ENCODE assay signal across 12 cellular contexts in the genomic region with DNA sequence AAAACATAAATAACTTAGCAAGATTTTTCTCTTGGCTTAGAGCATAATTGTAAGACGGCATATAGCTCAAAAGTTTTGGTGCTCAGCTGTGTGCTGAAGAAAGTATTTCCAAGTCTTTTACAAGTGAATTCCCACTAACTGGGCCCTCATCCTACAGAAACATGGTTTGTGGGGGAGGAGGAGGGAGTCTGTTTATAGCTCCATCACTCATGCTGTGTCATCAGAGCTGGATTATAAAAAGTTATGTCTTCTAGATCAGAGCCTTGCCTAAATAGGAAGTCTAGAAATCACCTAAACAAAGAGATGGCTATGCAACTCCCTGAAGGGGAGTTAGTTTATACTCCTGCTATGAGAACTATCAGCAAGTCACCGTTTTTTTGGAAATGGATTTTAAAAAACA.
DNase-seq lines count a peak whose midpoint lies in the region; ATAC-seq, FAIRE-seq and TF ChIP-seq lines count a peak whose summit lies in the region.
"Had no signal": no experiment of that assay in that cellular context is flagged by ENCODE, and none has a peak within 500 bp of the region (broad histone marks: within the 10 kb centered on the region; RNA-seq: fewer than 3 reads in every experiment).

No MANE protein-coding gene starts in this region.

- H3K27me3 Mint-ChIP-seq in astrocyte (ENCODE audit: low read depth, unreplicated experiment) (no peaks in the 10 kb centered on the region), H9 (ENCODE audit: low read depth) (peaks cover 29% of the 10 kb centered on the region)

- H3K56ac ChIP-seq in H9 (ENCODE audit: insufficient read length, low read depth, low read length): no peak overlapping the region

- H3K9me3 ChIP-seq in astrocyte (ENCODE audit: insufficient read depth, low read depth, low read length) (no peaks in the 10 kb centered on the region), thoracic aorta (no peaks in the 10 kb centered on the region), H9 (ENCODE audit: control insufficient read depth, low read depth, low read length) (no peaks in the 10 kb centered on the region)
- H3K9me3 ChIP-seq: ovary had no signal

- H4K8ac ChIP-seq in H9 (replicated peaks; ENCODE audit: insufficient read length, low read depth, low read length): no peak overlapping the region

- H3K79me1 ChIP-seq in H9 (ENCODE audit: insufficient read depth, low read depth, low read length, poor library complexity, severe bottlenecking): no peaks in the 10 kb centered on the region

- no peak overlapping the region for H2AFZ ChIP-seq in astrocyte (ENCODE audit: low read depth, low read length)
- H2AFZ ChIP-seq in H9 (ENCODE audit: low read length): no peak overlapping the region

- FAIRE-seq in astrocyte (lab: Jason Lieb, UNC): peak; percentile 85

- CTCF ChIA-PET in HEK293T (lab: Yijun Ruan, JAX): no interaction called here

- no peak overlapping the region for H3K14ac ChIP-seq in H9 (ENCODE audit: insufficient read depth, low read length)

- H3K27me3 ChIP-seq in astrocyte (ENCODE audit: insufficient read depth, low read length) (no peaks in the 10 kb centered on the region), thoracic aorta (replicated peaks; ENCODE audit: insufficient read depth) (no peaks in the 10 kb centered on the region), H9 (ENCODE audit: insufficient read depth, low read length) (no peaks in the 10 kb centered on the region)
- H3K27me3 ChIP-seq: ovary had no signal

- H3K9ac ChIP-seq in astrocyte (ENCODE audit: low read length) (peak overlapping the region; percentile 44), H9 (ENCODE audit: extremely low read depth, insufficient read length, low read length) (no peak overlapping the region)

- H3K4me1 ChIP-seq in astrocyte (ENCODE audit: insufficient read depth, low read length) (no peaks in the 10 kb centered on the region), thoracic aorta (ENCODE audit: control insufficient read depth in 1 of 2, low read depth in 2 of 2) (peaks cover 6 to 32% of the 10 kb centered on the region in 2 donors), H9 (ENCODE audit: insufficient read depth, low read length) (peaks cover 6% of the 10 kb centered on the region; the same call in 1 of the 2 replicates)

- H2AK5ac ChIP-seq in H9 (ENCODE audit: insufficient read length, low read length): no peak overlapping the region

- peak; percentile 91 for ATAC-seq in thoracic aorta (ENCODE audit: insufficient number of reproducible peaks, low FRiP score, low read depth)
- no peak for ATAC-seq in activated CD4-positive, CD25-positive, alpha-beta regulatory T cell treated with anti-CD3 and anti-CD28 coated beads, Interleukin-2, amount 50 U/mL, for 24 hours
- ATAC-seq: Panc1 had no signal

- H3K4me3 Mint-ChIP-seq in astrocyte (ENCODE audit: unreplicated experiment) (no peak overlapping the region), H9 (no peak overlapping the region)

- no peak overlapping the region for H3K4ac ChIP-seq in H9 (ENCODE audit: low read depth, low read length)

- peaks cover 2% of the 10 kb centered on the region for H3K9me3 Mint-ChIP-seq in astrocyte (ENCODE audit: unreplicated experiment)
- H3K9me3 Mint-ChIP-seq in H9: no peaks in the 10 kb centered on the region

- POLR2A ChIA-PET in HEK293T (lab: Yijun Ruan, JAX): no interaction called here

- H2BK12ac ChIP-seq in H9 (ENCODE audit: insufficient read length, low read depth, low read length): no peak overlapping the region

- H4K91ac ChIP-seq in H9 (ENCODE audit: insufficient read length, low read depth, low read length): no peak overlapping the region

- H3K27ac ChIP-seq in astrocyte (ENCODE audit: low read depth, low read length): peak overlapping the region; percentile 74
- H3K27ac ChIP-seq in thoracic aorta: peak overlapping the region; percentile 43 to 46
- H3K27ac ChIP-seq in H9 (ENCODE audit: insufficient read length, low read depth, low read length): no peak overlapping the region
- H3K27ac ChIP-seq: ovary had no signal

- DNase-seq in HEK293T (ENCODE audit: extremely low spot score) (no peak), astrocyte (ENCODE audit: low read depth) (peak; percentile 84), iris pigment epithelial cell (ENCODE audit: low read depth) (peak; percentile 85), thoracic aorta (ENCODE audit: low spot score) (no peak), H9 (no peak), mesenteric fat pad (ENCODE audit: low spot score) (no peak)
- DNase-seq: activated T-cell treated with anti-CD3 and anti-CD28 coated beads, Interleukin-2, amount 50 U/mL, for 48 hours; DMS79 treated with DMSO at 0.1 percent for 48 hours; NCI-H1436; ovary had no signal

- no peak overlapping the region for H2BK120ac ChIP-seq in H9 (ENCODE audit: low read depth, low read length, poor library complexity, severe bottlenecking)

- H3K27ac Mint-ChIP-seq in astrocyte (ENCODE audit: unreplicated experiment): peak overlapping the region; percentile 92
- H3K27ac Mint-ChIP-seq in H9: no peak overlapping the region

- no peak overlapping the region for H4K5ac ChIP-seq in H9 (ENCODE audit: insufficient read length, low read depth, low read length)

- no CpG with 5 or more reads among the region's 2 CpGs for WGBS in H9 (ENCODE audit: extremely low coverage, insufficient read length, low lambda C conversion rate)

- H3K4me3 ChIP-seq in astrocyte (ENCODE audit: insufficient read depth, low read depth, low read length) (no peak overlapping the region), thoracic aorta (peak overlapping the region; percentile 28)
- H3K4me3 ChIP-seq: ovary had no signal

- H3K18ac ChIP-seq in H9 (ENCODE audit: insufficient read length, low read depth, low read length): no peak overlapping the region

- H3K36me3 ChIP-seq in astrocyte (ENCODE audit: insufficient read depth, low read length) (no peaks in the 10 kb centered on the region), thoracic aorta (no peaks in the 10 kb centered on the region)
- H3K36me3 ChIP-seq: ovary had no signal

- peaks cover 15% of the 10 kb centered on the region for H3K4me1 Mint-ChIP-seq in astrocyte (ENCODE audit: low read depth, unreplicated experiment)
- H3K4me1 Mint-ChIP-seq in H9: peaks cover 15 to 16% of the 10 kb centered on the region in 2 experiments

- no peak overlapping the region for H3K23ac ChIP-seq in H9 (ENCODE audit: insufficient read length, low read depth, low read length)

- TF ChIP-seq CTCF in astrocyte (IDR thresholded peaks at IDR 0.05; ENCODE audit: insufficient read depth, low read depth, low read length) (no peak), thoracic aorta (IDR thresholded peaks at IDR 0.05) (no peak), H9 (conservative IDR thresholded peaks at IDR 0.05) (no peak)

- H3K4me2 ChIP-seq in astrocyte (ENCODE audit: low read length): peak overlapping the region; percentile 50
- H3K4me2 ChIP-seq in H9 (ENCODE audit: insufficient read depth, insufficient read length, low read length): no peak overlapping the region

- H2BK15ac ChIP-seq in H9 (ENCODE audit: low read depth, low read length): no peak overlapping the region

- H3T11ph ChIP-seq in H9 (ENCODE audit: low read length): no peak overlapping the region

- H2BK5ac ChIP-seq in H9 (ENCODE audit: insufficient read length, low read length): no peak overlapping the region

- H4K20me1 ChIP-seq in astrocyte (ENCODE audit: insufficient read depth, low read length): no peaks in the 10 kb centered on the region
- H4K20me1 ChIP-seq in H9 (ENCODE audit: control insufficient read depth, insufficient read depth, insufficient read length): no peaks in the 10 kb centered on the region

- H3K23me2 ChIP-seq in H9 (ENCODE audit: insufficient read length, low read depth, low read length, poor library complexity, severe bottlenecking): no peaks in the 10 kb centered on the region

- H3K79me2 ChIP-seq in astrocyte (ENCODE audit: insufficient read depth, low read length): no peaks in the 10 kb centered on the region
- H3K79me2 ChIP-seq in H9 (ENCODE audit: insufficient read depth, low read length): no peaks in the 10 kb centered on the region

- no peaks in the 10 kb centered on the region for H3K36me3 Mint-ChIP-seq in astrocyte (ENCODE audit: low read depth, unreplicated experiment)
- no peaks in the 10 kb centered on the region for H3K36me3 Mint-ChIP-seq in H9 (ENCODE audit: insufficient read depth in 1 of 3, low read depth in 3 of 3)

- no peak overlapping the region for H2BK20ac ChIP-seq in H9 (ENCODE audit: low read depth, low read length, poor library complexity, severe bottlenecking)

TF ChIP-seq in HEK293T, 16 proteins besides CTCF, POLR2A, EP300 and RAD21:
- TF ChIP-seq, protein P1, sequence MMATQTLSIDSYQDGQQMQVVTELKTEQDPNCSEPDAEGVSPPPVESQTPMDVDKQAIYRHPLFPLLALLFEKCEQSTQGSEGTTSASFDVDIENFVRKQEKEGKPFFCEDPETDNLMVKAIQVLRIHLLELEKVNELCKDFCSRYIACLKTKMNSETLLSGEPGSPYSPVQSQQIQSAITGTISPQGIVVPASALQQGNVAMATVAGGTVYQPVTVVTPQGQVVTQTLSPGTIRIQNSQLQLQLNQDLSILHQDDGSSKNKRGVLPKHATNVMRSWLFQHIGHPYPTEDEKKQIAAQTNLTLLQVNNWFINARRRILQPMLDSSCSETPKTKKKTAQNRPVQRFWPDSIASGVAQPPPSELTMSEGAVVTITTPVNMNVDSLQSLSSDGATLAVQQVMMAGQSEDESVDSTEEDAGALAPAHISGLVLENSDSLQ (IDR thresholded peaks at IDR 0.05): peak; percentile 68
- TF ChIP-seq ELF4 (IDR thresholded peaks at IDR 0.05): no peak
TF ChIP-seq in HEK293T: peak in this region for 1.

Comparison
In these comparisons a context has a peak if more than half of its experiments do, and no peak if none do; other contexts are left out.
1. DNase-seq: peak in astrocyte (single experiment) and iris pigment epithelial cell (single experiment); none in HEK293T (single experiment), thoracic aorta (single experiment), H9 (single experiment) and mesenteric fat pad (single experiment).